21 cellular contexts compared by ENCODE assay signal in genomic region chr6:34806738-34807453, GRCh38. TPM values are rescaled to one million over a fixed set of nuclear protein-coding genes. Genes with fewer than 3 reads are reported as not detected.
DNase-seq lines count a peak whose midpoint lies in the region; ATAC-seq and TF ChIP-seq lines count a peak whose summit lies in the region.
"Had no signal": no experiment of that assay in that cellular context is flagged by ENCODE, and none has a peak within 500 bp of the region (broad histone marks: within the 10 kb centered on the region; RNA-seq: fewer than 3 reads in every experiment).

No MANE protein-coding gene starts in this region.

- H2AFZ ChIP-seq in SK-N-SH (ENCODE audit: low read depth): no peak overlapping the region

- in situ Hi-C loops in gastrocnemius medialis (cut with MboI; ENCODE audit: low sequenced_read_pairs in 4 of 4) (no loop called here), transverse colon (cut with MboI; ENCODE audit: low pct_ligation_motif_present in 1 of 4, low pct_unique_long_range_greater_than_20kb in 1 of 4, low sequenced_read_pairs in 3 of 4) (no loop called here), GM13976 (cut with MboI; ENCODE audit: low sequenced_read_pairs, unreplicated experiment) (no loop called here)

- TF ChIP-seq EP300 in SK-N-SH (IDR thresholded peaks at IDR 0.05; ENCODE audit: borderline replicate concordance in 1 of 2, low read depth in 1 of 2, low read length in 1 of 2) (no peak), transverse colon (IDR thresholded peaks at IDR 0.05; ENCODE audit: low read depth) (no peak)

- H3K79me2 ChIP-seq in SK-N-SH (ENCODE audit: insufficient read depth): peaks cover 17% of the 10 kb centered on the region

- H3K4me1 Mint-ChIP-seq in activated naive CD4-positive, alpha-beta T cell treated with anti-CD3 and anti-CD28 coated beads, Interleukin-2, amount 50 U/mL, for 24 hours: peaks cover 21% of the 10 kb centered on the region
- peaks cover 3% of the 10 kb centered on the region for H3K4me1 Mint-ChIP-seq in activated naive CD4-positive, alpha-beta T cell treated with anti-CD3 and anti-CD28 coated beads, Interleukin-2, amount 10 ng/mL, durations not matched to agents 7 days and 5 days

- H3K27ac ChIP-seq in SK-N-SH (ENCODE audit: low read depth in 2 of 2, low read length in 1 of 2) (no peak overlapping the region), gastrocnemius medialis (peak overlapping the region in 2 of 4 donors; percentile 24 to 38), transverse colon (no peak overlapping the region)
- H3K27ac ChIP-seq: 22Rv1, HL-60 had no signal

- no peak overlapping the region for H3K4me3 Mint-ChIP-seq in activated naive CD4-positive, alpha-beta T cell treated with anti-CD3 and anti-CD28 coated beads, Interleukin-2, amount 50 U/mL, for 24 hours
- H3K4me3 Mint-ChIP-seq in activated naive CD4-positive, alpha-beta T cell treated with anti-CD3 and anti-CD28 coated beads, Interleukin-2, amount 10 ng/mL, durations not matched to agents 7 days and 5 days: no peak overlapping the region
- H3K4me3 Mint-ChIP-seq: CD4-positive, CD25-positive, alpha-beta regulatory T cell; immature natural killer cell; stimulated activated naive CD8-positive, alpha-beta T cell treated with anti-CD3 and anti-CD28 coated beads, Interleukin-15, amount 100 ng/mL, for 72 hours had no signal

- TF ChIP-seq POLR2A in gastrocnemius medialis (IDR thresholded peaks at IDR 0.05) (no peak), transverse colon (IDR thresholded peaks at IDR 0.05) (no peak)

- H3K27me3 ChIP-seq in SK-N-SH (ENCODE audit: insufficient read depth): no peaks in the 10 kb centered on the region
- H3K27me3 ChIP-seq in gastrocnemius medialis: no peaks in the 10 kb centered on the region
- H3K27me3 ChIP-seq in transverse colon: no peaks in the 10 kb centered on the region

- no peak overlapping the region for H3K9ac ChIP-seq in SK-N-SH

- peaks cover 16% of the 10 kb centered on the region; the same call in 1 of the 2 replicates for H4K20me1 ChIP-seq in SK-N-SH (ENCODE audit: insufficient read depth)

- no peaks in the 10 kb centered on the region for H3K9me3 Mint-ChIP-seq in activated naive CD4-positive, alpha-beta T cell treated with anti-CD3 and anti-CD28 coated beads, Interleukin-2, amount 50 U/mL, for 24 hours
- H3K9me3 Mint-ChIP-seq in activated naive CD4-positive, alpha-beta T cell treated with anti-CD3 and anti-CD28 coated beads, Interleukin-2, amount 10 ng/mL, durations not matched to agents 7 days and 5 days: no peaks in the 10 kb centered on the region
- H3K9me3 Mint-ChIP-seq: activated T-helper 2 cell treated with anti-CD3 and anti-CD28 coated beads, Interferon-gamma antibody, Interleukin-2, Interleukin-4, amounts not matched to agents 10 μg/mL and 5 μg/mL and 100 μg/mL, durations not matched to agents 14 hours and 24 hours and 36 hours; CD4-positive, CD25-positive, alpha-beta regulatory T cell; immature natural killer cell; stimulated activated naive CD8-positive, alpha-beta T cell treated with anti-CD3 and anti-CD28 coated beads, Interleukin-15, amount 100 ng/mL, for 72 hours had no signal

- H3K9me2 ChIP-seq in SK-N-SH: no peaks in the 10 kb centered on the region

- peak overlapping the region; percentile 46 for H3K27ac Mint-ChIP-seq in activated naive CD4-positive, alpha-beta T cell treated with anti-CD3 and anti-CD28 coated beads, Interleukin-2, amount 50 U/mL, for 24 hours
- H3K27ac Mint-ChIP-seq in activated naive CD4-positive, alpha-beta T cell treated with anti-CD3 and anti-CD28 coated beads, Interleukin-2, amount 10 ng/mL, durations not matched to agents 7 days and 5 days: no peak overlapping the region
- H3K27ac Mint-ChIP-seq: activated T-helper 2 cell treated with anti-CD3 and anti-CD28 coated beads, Interferon-gamma antibody, Interleukin-2, Interleukin-4, amounts not matched to agents 10 μg/mL and 5 μg/mL and 100 μg/mL, durations not matched to agents 14 hours and 24 hours and 36 hours; immature natural killer cell had no signal

- H3K9me3 ChIP-seq in SK-N-SH (no peaks in the 10 kb centered on the region), gastrocnemius medialis (no peaks in the 10 kb centered on the region), transverse colon (no peaks in the 10 kb centered on the region)

- H3K4me1 ChIP-seq in SK-N-SH (ENCODE audit: control insufficient read depth in 1 of 2, insufficient read depth in 2 of 2, low read depth in 1 of 2, low read length in 1 of 2) (peaks cover 0 to 7% of the 10 kb centered on the region in 2 experiments; a peak in 2 of 4 replicates), gastrocnemius medialis (peaks cover 12 to 44% of the 10 kb centered on the region in 2 donors), transverse colon (peaks cover 0 to 10% (median 3%) of the 10 kb centered on the region in 4 donors)

- TF ChIP-seq CTCF in SK-N-SH (IDR thresholded peaks at IDR 0.05) (no peak), fibroblast of the aortic adventitia (IDR thresholded peaks at IDR 0.05; ENCODE audit: insufficient read depth, low read length) (no peak), gastrocnemius medialis (IDR thresholded peaks at IDR 0.05 in 4 of 5, conservative IDR thresholded peaks at IDR 0.05 in 1 of 5) (no peak), transverse colon (IDR thresholded peaks at IDR 0.05) (no peak), GM13976 (IDR thresholded peaks at IDR 0.05; ENCODE audit: borderline replicate concordance, control extremely low read depth, extremely low read depth, insufficient read depth, missing control alignments) (no peak)

- TF ChIP-seq RAD21 in SK-N-SH (IDR thresholded peaks at IDR 0.05; ENCODE audit: low read length): no peak

- H3K36me3 ChIP-seq in SK-N-SH (replicated peaks in 1 of 2; ENCODE audit: control insufficient read depth in 1 of 2, insufficient read depth in 2 of 2, low read length in 1 of 2): no peaks in the 10 kb centered on the region
- no peaks in the 10 kb centered on the region for H3K36me3 ChIP-seq in gastrocnemius medialis
- no peaks in the 10 kb centered on the region for H3K36me3 ChIP-seq in transverse colon

- H3K4me2 ChIP-seq in SK-N-SH: no peak overlapping the region

- ATAC-seq in gastrocnemius medialis: peak; percentile 28 to 54
- ATAC-seq: stimulated activated naive CD8-positive, alpha-beta T cell treated with anti-CD3 and anti-CD28 coated beads, Interleukin-15, amount 100 ng/mL, for 72 hours had no signal

- DNase-seq in activated naive CD4-positive, alpha-beta T cell treated with anti-CD3 and anti-CD28 coated beads, Interleukin-2, amount 10 ng/mL, durations not matched to agents 7 days and 5 days: no peak
- DNase-seq in SK-N-SH: no peak
- DNase-seq in fibroblast of the aortic adventitia (ENCODE audit: low read depth): peak; percentile 16
- no peak for DNase-seq in gastrocnemius medialis
- no peak for DNase-seq in transverse colon
- no peak for DNase-seq in anterior cingulate cortex (lab: John Stamatoyannopoulos, UW)
- DNase-seq in GM13976 (ENCODE audit: low spot score): no peak
- DNase-seq: aorta; CD4-positive, CD25-positive, alpha-beta regulatory T cell; DMS79 treated with DMSO at 0.1 percent for 48 hours; foreskin melanocyte; immature natural killer cell; Kasumi-1; NCI-H1436 treated with DMSO at 0.1 percent for 48 hours; NCI-H446; occipital lobe; stimulated activated naive CD8-positive, alpha-beta T cell treated with anti-CD3 and anti-CD28 coated beads, Interleukin-15, amount 100 ng/mL, for 72 hours had no signal

- H3K4me3 ChIP-seq in SK-N-SH (ENCODE audit: low read depth in 2 of 2, low read length in 1 of 2): no peak overlapping the region
- no peak overlapping the region for H3K4me3 ChIP-seq in fibroblast of the aortic adventitia (ENCODE audit: low read depth, low read length)
- no peak overlapping the region for H3K4me3 ChIP-seq in gastrocnemius medialis
- H3K4me3 ChIP-seq in transverse colon: no peak overlapping the region

- peaks cover 11% of the 10 kb centered on the region for H3F3A ChIP-seq in SK-N-SH (replicated peaks; ENCODE audit: insufficient read depth)

- intact Hi-C loops in gastrocnemius medialis (cut with DNase I; ENCODE audit: low total_unique reads) (no loop called here), transverse colon (cut with DNase I; ENCODE audit: low total_unique reads) (no loop called here)

- no peaks in the 10 kb centered on the region for H3K36me3 Mint-ChIP-seq in activated naive CD4-positive, alpha-beta T cell treated with anti-CD3 and anti-CD28 coated beads, Interleukin-2, amount 50 U/mL, for 24 hours
- H3K36me3 Mint-ChIP-seq in activated naive CD4-positive, alpha-beta T cell treated with anti-CD3 and anti-CD28 coated beads, Interleukin-2, amount 10 ng/mL, durations not matched to agents 7 days and 5 days: no peaks in the 10 kb centered on the region
- H3K36me3 Mint-ChIP-seq: CD4-positive, CD25-positive, alpha-beta regulatory T cell; immature natural killer cell had no signal

- POLR2A ChIA-PET in SK-N-SH (lab: Yijun Ruan, JAX): no interaction called here

- CTCF ChIA-PET in activated naive CD4-positive, alpha-beta T cell treated with anti-CD3 and anti-CD28 coated beads, Interleukin-2, amount 10 ng/mL, durations not matched to agents 7 days and 5 days (lab: Charles Lee): no interaction called here
- CTCF ChIA-PET in SK-N-SH (lab: Yijun Ruan, JAX): interaction anchor here (0.8 to 3.9 kb wide), 2 partner anchors 11 to 15 kb away, joined by 3 to 12 read pairs; partner anchors contain the start of gene BLTP3A

- WGBS in SK-N-SH (ENCODE audit: low lambda C conversion rate): 94% methylated on average over 9 of the region's 9 CpGs
- WGBS in transverse colon (ENCODE audit: low coverage in 1 of 2), 2 donors: 89 to 94% methylated on average over 9 of the region's 9 CpGs

- H3K27me3 Mint-ChIP-seq in activated naive CD4-positive, alpha-beta T cell treated with anti-CD3 and anti-CD28 coated beads, Interleukin-2, amount 50 U/mL, for 24 hours: no peaks in the 10 kb centered on the region
- no peaks in the 10 kb centered on the region for H3K27me3 Mint-ChIP-seq in activated naive CD4-positive, alpha-beta T cell treated with anti-CD3 and anti-CD28 coated beads, Interleukin-2, amount 10 ng/mL, durations not matched to agents 7 days and 5 days
- H3K27me3 Mint-ChIP-seq: CD4-positive, CD25-positive, alpha-beta regulatory T cell; stimulated activated naive CD8-positive, alpha-beta T cell treated with anti-CD3 and anti-CD28 coated beads, Interleukin-15, amount 100 ng/mL, for 72 hours had no signal

RNA-seq across cellular contexts. Expression of gene BLTP3A, which starts 15.0 kb away (rescaled TPM):
- 3.1 and 4.4 TPM in 2 replicates for polyA plus RNA-seq in SK-N-SH (2012; rRNA removed)
- polyA plus RNA-seq in SK-N-SH (2012; cell fraction: cytosol; rRNA removed): 3.1 and 3.5 TPM in 2 replicates
- polyA plus RNA-seq in SK-N-SH (2012; cell fraction: nucleus; rRNA removed): 4.0 and 4.9 TPM in 2 replicates
- total RNA-seq in fibroblast of the aortic adventitia (ENCODE audit: low replicate concordance) (3.4 and 8.9 TPM in 2 replicates), gastrocnemius medialis (10 to 100 TPM; 19.9 to 36.0 (median 23.2) TPM), transverse colon (10 to 100 TPM in 2 of 4 donors, 1 to 10 TPM in 2; 7.4 to 13.1 (median 9.9) TPM)

RNA-seq across cellular contexts. Expression of gene SNRPC, which starts 49.6 kb away (rescaled TPM):
- 268 and 278 TPM in 2 replicates for polyA plus RNA-seq in SK-N-SH (2012; rRNA removed)
- 280 and 288 TPM in 2 replicates for polyA plus RNA-seq in SK-N-SH (2012; cell fraction: cytosol; rRNA removed)
- polyA plus RNA-seq in SK-N-SH (2012; cell fraction: nucleus; rRNA removed): 122 and 135 TPM in 2 replicates
- total RNA-seq in fibroblast of the aortic adventitia (ENCODE audit: low replicate concordance) (23.7 and 73.5 TPM in 2 replicates), gastrocnemius medialis (100 to 1,000 TPM in 2 of 4 donors, 10 to 100 TPM in 2; 82.6 to 139 (median 103) TPM), transverse colon (100 to 1,000 TPM in 1 of 4 donors, 10 to 100 TPM in 3; 33.3 to 169 (median 39.4) TPM)
